17 cellular contexts compared by ENCODE assay signal in the genomic region with DNA sequence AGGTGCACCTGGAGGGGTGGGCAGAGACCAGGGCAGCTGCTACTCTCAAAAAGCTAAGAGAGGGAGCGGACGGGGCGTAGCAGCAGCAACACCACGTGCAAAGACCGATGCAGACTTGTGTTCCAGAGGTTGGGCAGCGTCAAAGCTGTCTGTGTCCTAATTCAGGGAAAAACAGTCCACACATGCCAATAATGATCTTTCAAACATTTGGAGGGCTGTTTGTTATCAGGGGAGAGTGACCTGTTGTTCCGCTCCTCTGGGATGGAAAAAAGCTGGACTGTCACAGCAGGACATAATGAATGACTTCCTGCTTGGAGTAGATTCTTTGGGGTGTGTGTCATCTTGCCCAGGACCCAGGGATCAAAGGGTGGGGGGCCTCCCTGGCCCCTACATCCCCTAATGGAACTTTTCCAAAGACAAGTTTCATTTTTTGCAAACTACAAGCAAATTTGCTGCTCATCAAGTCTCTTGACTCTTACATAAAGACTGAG. TPM values are rescaled to one million over a fixed set of nuclear protein-coding genes. Genes with fewer than 3 reads are reported as not detected.
A peak's percentile ranks its signal among the peaks of the same experiment; 100 is the strongest.
DNase-seq lines count a peak whose midpoint lies in the region; ATAC-seq and TF ChIP-seq lines count a peak whose summit lies in the region.
"Had no signal": no experiment of that assay in that cellular context is flagged by ENCODE, and none has a peak within 500 bp of the region (broad histone marks: within the 10 kb centered on the region; RNA-seq: fewer than 3 reads in every experiment).

No MANE protein-coding gene starts in this region.

- H3K79me2 ChIP-seq in fibroblast of lung (ENCODE audit: control insufficient read depth, insufficient read depth, low read length), result no peaks in the 10 kb centered on the region
- H3K79me2 ChIP-seq in GM23248 (ENCODE audit: insufficient read depth), result no peaks in the 10 kb centered on the region
- no peaks in the 10 kb centered on the region for H3K79me2 ChIP-seq in smooth muscle cell (ENCODE audit: low read depth)

- TF ChIP-seq CTCF in fibroblast of lung (conservative IDR thresholded peaks at IDR 0.05 in 1 of 2, IDR thresholded peaks at IDR 0.05 in 1 of 2; ENCODE audit: low read depth in 1 of 2, low read length in 2 of 2), result no peak
- no peak for TF ChIP-seq CTCF in lower lobe of right lung (IDR thresholded peaks at IDR 0.05)
- TF ChIP-seq CTCF in upper lobe of right lung (IDR thresholded peaks at IDR 0.05), result no peak
- TF ChIP-seq CTCF in smooth muscle cell (IDR thresholded peaks at IDR 0.05; ENCODE audit: borderline replicate concordance, insufficient read depth, poor library complexity, severe bottlenecking), result no peak

- DNase-seq in NCI-H146 (lab: John Stamatoyannopoulos, UW), result peak; percentile 22
- no peak for DNase-seq in NCI-H146 treated with DMSO at 0.1 percent for 48 hours (lab: John Stamatoyannopoulos, UW; ENCODE audit: unreplicated experiment)
- peak; percentile 41 to 83 for DNase-seq in fibroblast of lung (ENCODE audit: low read depth in 2 of 2)
- no peak for DNase-seq in lower lobe of right lung
- DNase-seq in upper lobe of right lung, result no peak
- no peak for DNase-seq in GM23248
- no peak for DNase-seq in smooth muscle cell (lab: John Stamatoyannopoulos, UW; ENCODE audit: unreplicated experiment)
- no peak for DNase-seq in DMS79 treated with DMSO at 0.1 percent for 48 hours (lab: John Stamatoyannopoulos, UW)
- DNase-seq: activated effector memory CD4-positive, alpha-beta T cell treated with Interleukin-2 at 50 U/mL for 16 hours; anterior cingulate cortex; NCI-H1436; NCI-H446; nucleus accumbens; stimulated activated naive CD4-positive, alpha-beta T cell had no signal

- intact Hi-C loops in lower lobe of right lung (cut with DNase I) (no loop called here), upper lobe of right lung (cut with DNase I) (no loop called here)

- in situ Hi-C loops in GM23248 (cut with MboI), result no loop called here

- 36 to 45% methylated on average over 7 of the region's 7 CpGs for WGBS in GM23248 (ENCODE audit: low coverage in 1 of 2, low lambda C conversion rate in 2 of 2, missing lambda C conversion rate in 2 of 2), 2 experiments
- 31% methylated on average over 7 of the region's 7 CpGs for WGBS in smooth muscle cell (ENCODE audit: low lambda C conversion rate)

- H3K36me3 ChIP-seq in fibroblast of lung (ENCODE audit: control insufficient read depth, insufficient read depth, low read length) (no peaks in the 10 kb centered on the region), lower lobe of right lung (no peaks in the 10 kb centered on the region), upper lobe of right lung (no peaks in the 10 kb centered on the region), GM23248 (ENCODE audit: low read depth) (no peaks in the 10 kb centered on the region), smooth muscle cell (ENCODE audit: low read depth) (no peaks in the 10 kb centered on the region)

- no peaks in the 10 kb centered on the region for H3K9me2 ChIP-seq in GM23248 (ENCODE audit: insufficient read depth)

- H2AFZ ChIP-seq in fibroblast of lung (ENCODE audit: low read length) (no peak overlapping the region), GM23248 (no peak overlapping the region), smooth muscle cell (ENCODE audit: low read depth) (no peak overlapping the region)

- H3K27ac ChIP-seq in fibroblast of lung (ENCODE audit: insufficient read depth, low read length), result no peak overlapping the region
- no peak overlapping the region for H3K27ac ChIP-seq in lower lobe of right lung
- no peak overlapping the region for H3K27ac ChIP-seq in upper lobe of right lung
- H3K27ac ChIP-seq in GM23248, result no peak overlapping the region
- no peak overlapping the region for H3K27ac ChIP-seq in smooth muscle cell (ENCODE audit: low read depth)
- H3K27ac ChIP-seq: 22Rv1, VCaP had no signal

- H4K20me1 ChIP-seq in fibroblast of lung (ENCODE audit: control insufficient read depth, extremely low read depth, insufficient read depth, low read length) (no peaks in the 10 kb centered on the region), GM23248 (ENCODE audit: insufficient read depth) (no peaks in the 10 kb centered on the region), smooth muscle cell (ENCODE audit: low read depth) (no peaks in the 10 kb centered on the region)

- ATAC-seq in lower lobe of right lung (peak; percentile 60 to 72), upper lobe of right lung (peak; percentile 54)
- ATAC-seq: esophagus mucosa had no signal

- H3K27me3 ChIP-seq in fibroblast of lung (ENCODE audit: control insufficient read depth, insufficient read depth, low read length), result no peaks in the 10 kb centered on the region
- H3K27me3 ChIP-seq in lower lobe of right lung (ENCODE audit: low read depth), result peaks cover 7% of the 10 kb centered on the region
- peaks cover 5% of the 10 kb centered on the region for H3K27me3 ChIP-seq in upper lobe of right lung
- H3K27me3 ChIP-seq in GM23248 (replicated peaks; ENCODE audit: insufficient read depth), result no peaks in the 10 kb centered on the region
- no peaks in the 10 kb centered on the region for H3K27me3 ChIP-seq in smooth muscle cell (ENCODE audit: low read depth)

- no peak overlapping the region for H3K4me3 ChIP-seq in fibroblast of lung (replicated peaks in 1 of 4; ENCODE audit: control extremely low read depth in 1 of 4, insufficient read depth in 1 of 4, low read depth in 3 of 4, low read length in 4 of 4)
- no peak overlapping the region for H3K4me3 ChIP-seq in lower lobe of right lung
- H3K4me3 ChIP-seq in upper lobe of right lung, result no peak overlapping the region
- H3K4me3 ChIP-seq in GM23248, result no peak overlapping the region
- no peak overlapping the region for H3K4me3 ChIP-seq in smooth muscle cell

- H3K4me1 ChIP-seq in fibroblast of lung (ENCODE audit: control insufficient read depth, extremely low read depth, insufficient read depth, low read length) (peaks cover 13% of the 10 kb centered on the region), lower lobe of right lung (no peaks in the 10 kb centered on the region), upper lobe of right lung (no peaks in the 10 kb centered on the region), GM23248 (ENCODE audit: insufficient read depth) (peaks cover 24% of the 10 kb centered on the region), smooth muscle cell (ENCODE audit: low read depth) (no peaks in the 10 kb centered on the region)

- H3K9ac ChIP-seq in fibroblast of lung (ENCODE audit: insufficient read depth, low read length) (no peak overlapping the region), GM23248 (no peak overlapping the region), smooth muscle cell (ENCODE audit: low read depth) (no peak overlapping the region)

- H3K9me3 ChIP-seq in fibroblast of lung (ENCODE audit: control insufficient read depth, insufficient read depth, low read depth, low read length), result no peaks in the 10 kb centered on the region
- H3K9me3 ChIP-seq in lower lobe of right lung, result no peaks in the 10 kb centered on the region
- no peaks in the 10 kb centered on the region for H3K9me3 ChIP-seq in upper lobe of right lung
- no peaks in the 10 kb centered on the region for H3K9me3 ChIP-seq in GM23248 (ENCODE audit: low read depth)
- H3K9me3 ChIP-seq in smooth muscle cell (replicated peaks; ENCODE audit: low read depth), result no peaks in the 10 kb centered on the region

- H3K4me2 ChIP-seq in fibroblast of lung (ENCODE audit: extremely low read depth, insufficient read depth, low read length), result peak overlapping the region; percentile 4
- no peak overlapping the region for H3K4me2 ChIP-seq in GM23248 (ENCODE audit: unreplicated experiment)
- H3K4me2 ChIP-seq in smooth muscle cell, result no peak overlapping the region

- H3F3A ChIP-seq in GM23248 (ENCODE audit: insufficient read depth) (peaks cover 17% of the 10 kb centered on the region), smooth muscle cell (ENCODE audit: low read depth) (no peaks in the 10 kb centered on the region)

RNA-seq across cellular contexts. Expression of a gene that starts 6.2 kb away (rescaled TPM):
- 209 and 270 TPM in 2 replicates for total RNA-seq in fibroblast of lung
- 96.6 and 134 TPM in 2 replicates for polyA plus RNA-seq in fibroblast of lung
- 162 and 217 TPM in 2 replicates for polyA plus RNA-seq in fibroblast of lung (2012)
- 126 and 208 TPM in 2 replicates for polyA minus RNA-seq in fibroblast of lung (ENCODE audit: low replicate concordance)
- total RNA-seq in lower lobe of right lung, result 307 TPM
- 272 TPM for total RNA-seq in upper lobe of right lung
- 107 and 137 TPM in 2 replicates for total RNA-seq in GM23248 (2014; rRNA removed; shearing (Covaris generic))
- polyA plus RNA-seq in GM23248 (2016; fragmentation: Nextera tagmentation; extraction: Ambion mirVana), result 304 and 335 TPM in 2 replicates
- 86.4 and 90.9 TPM in 2 replicates for total RNA-seq in smooth muscle cell
- polyA plus RNA-seq in smooth muscle cell, result 288 and 296 TPM in 2 replicates

Comparison
In these comparisons a context has a peak if more than half of its experiments do, and no peak if none do; other contexts are left out.
1. DNase-seq: peak in NCI-H146 (single experiment) and fibroblast of lung (2 of 2); none in NCI-H146 treated with DMSO at 0.1 percent for 48 hours (single experiment), lower lobe of right lung (single experiment), upper lobe of right lung (single experiment), GM23248 (single experiment), smooth muscle cell (single experiment) and DMS79 treated with DMSO at 0.1 percent for 48 hours (single experiment).